Comparison of ENCODE assay signal across 18 cellular contexts in genomic region chr10:80709879-80710278, GRCh38.
"Had no signal": no experiment of that assay in that cellular context is flagged by ENCODE, and none has a peak within 500 bp of the region (broad histone marks: within the 10 kb centered on the region; RNA-seq: fewer than 3 reads in every experiment).

No MANE protein-coding gene starts in this region.

- H3K27ac Mint-ChIP-seq: activated naive CD4-positive, alpha-beta T cell treated with anti-CD3 and anti-CD28 coated beads, Interleukin-2, amount 50 U/mL, for 72 hours; naive B cell had no signal

- H3K27ac ChIP-seq: body of pancreas, neutrophil, right atrium auricular region, skin epidermis, thyroid gland, uterus had no signal

- H3K27me3 ChIP-seq: body of pancreas, right atrium auricular region, thyroid gland, uterus had no signal

- H3K36me3 Mint-ChIP-seq: activated naive CD4-positive, alpha-beta T cell treated with anti-CD3 and anti-CD28 coated beads, Interleukin-2, amount 50 U/mL, for 72 hours; naive B cell had no signal

- H3K4me3 Mint-ChIP-seq: activated T-cell treated with anti-CD3 and anti-CD28 coated beads, Interleukin-2, amount 50 U/mL, for 4 hours; naive B cell had no signal

- H3K4me3 ChIP-seq: body of pancreas, right atrium auricular region, skin epidermis, thyroid gland, uterus had no signal

- H3K9me3 Mint-ChIP-seq: activated naive CD4-positive, alpha-beta T cell treated with anti-CD3 and anti-CD28 coated beads, Interleukin-2, amount 50 U/mL, for 72 hours; activated T-cell treated with anti-CD3 and anti-CD28 coated beads, Interleukin-2, amount 50 U/mL, for 4 hours had no signal

- H3K4me1 Mint-ChIP-seq: naive B cell had no signal

- H3K9me3 ChIP-seq: body of pancreas, neutrophil, right atrium auricular region, thyroid gland, uterus had no signal

- H3K36me3 ChIP-seq: neutrophil, right atrium auricular region, thyroid gland, uterus had no signal

- ATAC-seq: activated CD4-positive, CD25-positive, alpha-beta regulatory T cell treated with anti-CD3 and anti-CD28 coated beads, Interleukin-2, amount 50 U/mL, for 24 hours; activated naive CD4-positive, alpha-beta T cell treated with anti-CD3 and anti-CD28 coated beads, Interleukin-2, amount 50 U/mL, for 72 hours; activated T-cell treated with anti-CD3 and anti-CD28 coated beads, Interleukin-2, amount 50 U/mL, for 4 hours; body of pancreas had no signal

- DNase-seq: activated CD4-positive, alpha-beta T cell treated with anti-CD3 and anti-CD28 coated beads, Interleukin-2, amount 50 U/mL, for 4 hours; activated effector memory CD4-positive, alpha-beta T cell treated with anti-CD3 and anti-CD28 coated beads, Interleukin-2, amount 50 U/mL, for 16 hours; activated T-cell treated with anti-CD3 and anti-CD28 coated beads, Interleukin-2, amount 50 U/mL, for 4 hours; amniotic stem cell; body of pancreas; effector memory CD4-positive, alpha-beta T cell; erythroblast; hypothalamus; midbrain; naive B cell; posterior cingulate gyrus; thyroid gland; uterus had no signal
